In genomic region chr4:76733380-76733779, GRCh38 we compare ENCODE assay signal across 10 cellular contexts.
DNase-seq lines count a peak whose midpoint lies in the region; ATAC-seq and TF ChIP-seq lines count a peak whose summit lies in the region.
"Had no signal": no experiment of that assay in that cellular context is flagged by ENCODE, and none has a peak within 500 bp of the region (broad histone marks: within the 10 kb centered on the region; RNA-seq: fewer than 3 reads in every experiment).

No MANE protein-coding gene starts in this region.

- ATAC-seq in GM18498 (IDR thresholded peaks at IDR 0.05; ENCODE audit: unreplicated experiment), result no peak

- H3K79me2 ChIP-seq in PC-9 (ENCODE audit: low read depth), result peaks cover 22% of the 10 kb centered on the region

- no peaks in the 10 kb centered on the region for H4K20me1 ChIP-seq in PC-9 (ENCODE audit: insufficient read depth)

- no peak overlapping the region for H3K4me2 ChIP-seq in PC-9

- no peaks in the 10 kb centered on the region for H3K9me2 ChIP-seq in PC-9 (ENCODE audit: insufficient read depth)

- POLR2A ChIA-PET in PC-9 (lab: Charles Lee; ENCODE audit: unreplicated experiment), result interaction anchor here (0.5 kb wide), 1 partner anchor 136 kb away, joined by 3 read pairs; no protein-coding TSS in a partner anchor

- H3K36me3 ChIP-seq in PC-9 (ENCODE audit: low read depth), result peaks cover 4% of the 10 kb centered on the region; the same call in 1 of the 2 replicates

- H3K27ac ChIP-seq in PC-9, result no peak overlapping the region

- peak; percentile 9; the same call in 1 of the 2 replicates for TF ChIP-seq EP300 in Ishikawa (IDR thresholded peaks at IDR 0.05; ENCODE audit: borderline replicate concordance)

- TF ChIP-seq RAD21 in Ishikawa (IDR thresholded peaks at IDR 0.05; ENCODE audit: low read depth), result peak; percentile 63

- BruUV-seq in PC-9 (replicated peaks; lab: Mats Ljungman, UMichigan), result no TSS peak

- no peaks in the 10 kb centered on the region for H3K9me3 ChIP-seq in PC-9 (ENCODE audit: insufficient read depth, low read depth)

- peaks cover 7% of the 10 kb centered on the region; the same call in 1 of the 2 replicates for H3F3A ChIP-seq in PC-9 (ENCODE audit: insufficient read depth, low read depth)

- CTCF ChIA-PET in PC-9 (lab: Charles Lee), result no interaction called here

- intact Hi-C loops in PC-9 (cut with micrococcal nuclease; ENCODE audit: unreplicated experiment), result loop anchor here (1.0 to 2.0 kb wide), 4 partner anchors 45 to 222 kb away; no protein-coding TSS in a partner anchor

- no peak overlapping the region for H2AFZ ChIP-seq in PC-9

- DNase-seq in DMS79 (lab: John Stamatoyannopoulos, UW) (peak; percentile 75), PC-9 (peak; percentile 54 to 63), iPS-NIHi7 (ENCODE audit: extremely low spot score) (peak; percentile 47), AG08395 (ENCODE audit: low spot score) (no peak), Kasumi-1 (lab: John Stamatoyannopoulos, UW) (no peak)
- no peak for DNase-seq in activated CD4-positive, alpha-beta T cell treated with anti-CD3 and anti-CD28 coated beads, Interleukin-2, amount 50 U/mL, for 1 hour
- DNase-seq: Right ventricle myocardium superior, trophoblast cell had no signal

- H3K4me3 ChIP-seq in PC-9, result no peak overlapping the region

- no peaks in the 10 kb centered on the region for H3K27me3 ChIP-seq in PC-9 (ENCODE audit: insufficient read depth, low read depth)

- TF ChIP-seq CTCF in PC-9 (conservative IDR thresholded peaks at IDR 0.05), result peak; percentile 72

- peaks cover 3% of the 10 kb centered on the region; the same call in 1 of the 2 replicates for H3K4me1 ChIP-seq in PC-9 (replicated peaks; ENCODE audit: insufficient read depth)

TF ChIP-seq in Ishikawa, 13 proteins besides CTCF, POLR2A, EP300 and RAD21:
- TF ChIP-seq YY1 (IDR thresholded peaks at IDR 0.05; ENCODE audit: low read depth) (no peak), REST (IDR thresholded peaks at IDR 0.05; ENCODE audit: low read depth) (no peak), CREB1 (IDR thresholded peaks at IDR 0.05; ENCODE audit: low read depth) (no peak), NFIC (IDR thresholded peaks at IDR 0.05) (peak; percentile 57; the same call in 1 of the 2 replicates), USF1 (IDR thresholded peaks at IDR 0.05) (no peak), FOXM1 (IDR thresholded peaks at IDR 0.05; ENCODE audit: borderline replicate concordance, low read depth) (no peak), EGR1 (IDR thresholded peaks at IDR 0.05) (no peak), TCF12 (IDR thresholded peaks at IDR 0.05; ENCODE audit: low read depth) (peak; percentile 63; the same call in 1 of the 2 replicates)
TF ChIP-seq in Ishikawa: peak in this region for 2.

Comparison
In these comparisons a context has a peak if more than half of its experiments do, and no peak if none do; other contexts are left out.
1. DNase-seq: peak in DMS79 (single experiment), PC-9 (2 of 2) and iPS-NIHi7 (single experiment); none in AG08395 (single experiment), Kasumi-1 (0 of 2) and activated CD4-positive, alpha-beta T cell treated with anti-CD3 and anti-CD28 coated beads, Interleukin-2, amount 50 U/mL, for 1 hour (single experiment).